Comparison of ENCODE assay signal across 17 cellular contexts in genomic region chr10:90718185-90718584, GRCh38.
DNase-seq lines count a peak whose midpoint lies in the region; ATAC-seq, FAIRE-seq and TF ChIP-seq lines count a peak whose summit lies in the region.
"Had no signal": no experiment of that assay in that cellular context is flagged by ENCODE, and none has a peak within 500 bp of the region (broad histone marks: within the 10 kb centered on the region; RNA-seq: fewer than 3 reads in every experiment).

No MANE protein-coding gene starts in this region.

- H4K20me1 ChIP-seq in osteoblast (ENCODE audit: insufficient read depth, low read length) = no peaks in the 10 kb centered on the region

- FAIRE-seq in GM12891 (lab: Jason Lieb, UNC) = no peak
- FAIRE-seq: astrocyte had no signal

- TF ChIP-seq CTCF in cardiac fibroblast (IDR thresholded peaks at IDR 0.05; ENCODE audit: low read depth, low read length) = peak; percentile 25
- TF ChIP-seq CTCF in osteoblast (IDR thresholded peaks at IDR 0.05; ENCODE audit: extremely low read depth, low read depth, low read length) = peak; percentile 37
- no peak for TF ChIP-seq CTCF in colonic mucosa (IDR thresholded peaks at IDR 0.05)

- H3K9ac ChIP-seq in colonic mucosa (ENCODE audit: low read depth in 2 of 2, low read length in 2 of 2) = no peak overlapping the region

- intact Hi-C loops in colonic mucosa (cut with DNase I) = no loop called here

- no peaks in the 10 kb centered on the region for H3K36me3 ChIP-seq in osteoblast (ENCODE audit: insufficient read depth, low read length)
- no peaks in the 10 kb centered on the region for H3K36me3 ChIP-seq in colonic mucosa
- H3K36me3 ChIP-seq: lower lobe of right lung had no signal

- H3K27me3 ChIP-seq in osteoblast (ENCODE audit: insufficient read depth, low read length) (no peaks in the 10 kb centered on the region), colonic mucosa (no peaks in the 10 kb centered on the region)

- no peaks in the 10 kb centered on the region for H3K79me2 ChIP-seq in osteoblast (ENCODE audit: insufficient read depth, low read length)

- TF ChIP-seq POLR2A in GM12891 (IDR thresholded peaks at IDR 0.05; ENCODE audit: low read depth, low read length) = no peak

- no peak for ATAC-seq in HG03095 (IDR thresholded peaks at IDR 0.05; ENCODE audit: unreplicated experiment)
- no peak for ATAC-seq in GM19467 (IDR thresholded peaks at IDR 0.05; ENCODE audit: unreplicated experiment)
- ATAC-seq: activated T-helper 17 cell treated with anti-CD3 and anti-CD28 coated beads, Interleukin-2, amount 50 U/mL, for 72 hours; CD8-positive, alpha-beta T cell; lower lobe of right lung had no signal

- H2AFZ ChIP-seq in osteoblast (ENCODE audit: low read length) = peak overlapping the region; percentile 66

- H3K27ac ChIP-seq in osteoblast (ENCODE audit: low read depth, low read length) (no peak overlapping the region), colonic mucosa (no peak overlapping the region)
- H3K27ac ChIP-seq: lower lobe of right lung, skin epidermis had no signal

- H3K4me1 ChIP-seq in osteoblast (ENCODE audit: insufficient read depth, low read length) (no peaks in the 10 kb centered on the region), colonic mucosa (no peaks in the 10 kb centered on the region)
- H3K4me1 ChIP-seq: lower lobe of right lung had no signal

- H3K9me3 ChIP-seq in osteoblast (ENCODE audit: low read depth, low read length) (no peaks in the 10 kb centered on the region), colonic mucosa (no peaks in the 10 kb centered on the region)
- H3K9me3 ChIP-seq: lower lobe of right lung had no signal

- H3K4me2 ChIP-seq in osteoblast (ENCODE audit: insufficient read depth, low read length) = no peak overlapping the region

- peak; percentile 13 for DNase-seq in H4 (ENCODE audit: low spot score)
- DNase-seq in MV-4-11 (lab: John Stamatoyannopoulos, UW) = peak; percentile 13
- peak; percentile 34 to 35 for DNase-seq in cardiac fibroblast (ENCODE audit: low read depth in 2 of 2)
- no peak for DNase-seq in osteoblast (ENCODE audit: insufficient read length, low spot score, missing footprints)
- DNase-seq in GM12891 (ENCODE audit: insufficient read length, low spot score) = no peak
- DNase-seq in colonic mucosa = no peak
- DNase-seq: activated CD4-positive, alpha-beta T cell treated with anti-CD3 and anti-CD28 coated beads, Interleukin-2, amount 50 U/mL, for 4 hours; CD8-positive, alpha-beta T cell; hypothalamus; lower lobe of right lung; NCI-H2107; T-helper 2 cell had no signal

- H3K4me3 ChIP-seq in cardiac fibroblast (replicated peaks in 1 of 2; ENCODE audit: low read depth in 2 of 2, low read length in 2 of 2) (no peak overlapping the region), osteoblast (ENCODE audit: insufficient read depth, low read length) (no peak overlapping the region), colonic mucosa (no peak overlapping the region)
- H3K4me3 ChIP-seq: lower lobe of right lung, skin epidermis had no signal

TF ChIP-seq in GM12891, 5 proteins besides CTCF, POLR2A, EP300 and RAD21:
- no peak for TF ChIP-seq SPI1 (IDR thresholded peaks at IDR 0.05; ENCODE audit: low read depth, low read length)
- no peak for TF ChIP-seq POLR2AphosphoS5 (IDR thresholded peaks at IDR 0.05; ENCODE audit: low read depth, low read length)
- no peak for TF ChIP-seq TAF1 (IDR thresholded peaks at IDR 0.05; ENCODE audit: low read depth, low read length)
- TF ChIP-seq PAX5 (IDR thresholded peaks at IDR 0.05; ENCODE audit: insufficient read depth, low read length, severe bottlenecking) = no peak
- no peak for TF ChIP-seq POU2F2 (IDR thresholded peaks at IDR 0.05; ENCODE audit: low read depth, low read length)

Comparison
In these comparisons a context has a peak if more than half of its experiments do, and no peak if none do; other contexts are left out.
1. DNase-seq: peak in H4 (single experiment), MV-4-11 (single experiment) and cardiac fibroblast (2 of 2); none in osteoblast (single experiment), GM12891 (single experiment) and colonic mucosa (single experiment).